Comparison of ENCODE assay signal across 1 cellular context in genomic region chr4:78652282-78652876, GRCh38.
TF ChIP-seq lines count a peak whose summit lies in the region.

No MANE protein-coding gene starts in this region.

TF ChIP-seq in IMR-90, 13 proteins besides CTCF, POLR2A, EP300 and RAD21 (continued from another document):
- TF ChIP-seq ELK1 (IDR thresholded peaks at IDR 0.05; ENCODE audit: borderline replicate concordance, low read depth, low read length), result no peak
